8 cellular contexts compared by ENCODE assay signal in the genomic region with DNA sequence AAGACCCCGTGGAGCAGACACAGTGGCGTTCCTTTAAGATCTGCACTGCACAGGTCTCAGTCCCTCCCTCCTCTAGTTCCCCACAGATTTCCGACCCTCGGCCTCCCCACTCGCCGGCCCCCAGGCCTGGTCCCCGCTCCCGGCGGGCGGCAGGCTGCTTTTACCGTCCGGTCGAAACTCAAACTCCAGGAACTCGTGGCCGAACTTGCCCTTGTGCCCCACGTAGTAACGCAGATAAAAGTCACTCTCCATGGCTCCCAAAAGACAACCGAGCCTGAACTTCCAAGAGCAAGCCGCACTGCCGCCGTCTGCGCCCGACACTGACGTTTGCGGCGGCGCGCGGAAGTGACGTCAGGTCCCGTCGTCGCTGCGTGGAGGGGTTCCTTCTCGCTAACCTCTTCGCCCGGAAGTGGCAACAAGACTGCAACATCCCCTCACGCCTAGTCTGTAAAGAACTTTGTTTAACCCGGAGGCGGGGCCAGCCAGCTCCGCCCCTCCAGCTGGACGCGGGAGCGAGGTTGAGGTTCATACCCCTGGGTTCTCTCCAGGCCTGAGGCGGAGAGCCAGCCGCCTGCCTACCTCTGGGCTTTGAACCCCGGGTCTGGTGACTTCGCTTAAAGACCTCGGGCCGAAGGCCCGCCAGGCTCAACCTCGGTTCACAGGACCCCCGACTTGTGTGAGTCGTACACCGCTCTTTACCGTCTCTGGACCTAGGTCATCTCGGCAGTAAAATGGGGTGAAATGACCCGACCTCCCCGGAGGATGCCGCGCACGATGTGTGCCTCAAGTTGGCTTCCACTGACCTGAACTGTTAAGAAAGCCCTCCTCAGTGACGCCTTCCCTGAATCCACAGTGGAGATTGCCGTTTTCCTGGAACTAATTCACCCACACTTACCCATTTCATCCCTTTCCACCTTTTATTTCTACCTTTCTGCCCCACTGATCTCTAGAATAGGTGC. TPM values are rescaled to one million over a fixed set of nuclear protein-coding genes. Genes with fewer than 3 reads are reported as not detected.
DNase-seq lines count a peak whose midpoint lies in the region; ATAC-seq and TF ChIP-seq lines count a peak whose summit lies in the region.

A gene (minus strand): TSS at position 322 of the 959 bp plus-strand sequence. CDS start 70 bp downstream, at position 252.

- H3K36me3 ChIP-seq in SU-DHL-6 (ENCODE audit: low read length) (peaks cover 7% of the 10 kb centered on the region; the same call in 1 of the 2 replicates), ovary (no peaks in the 10 kb centered on the region), thyroid gland (peaks cover 17 to 18% of the 10 kb centered on the region in 2 donors)

- intact Hi-C loops in head of caudate nucleus (cut with DNase I): loop anchor here (1.0 kb wide), 1 partner anchor 18 kb away; a partner anchor contains a TSS
- intact Hi-C loops in ovary (cut with DNase I): no loop called here
- intact Hi-C loops in thyroid gland (cut with DNase I): no loop called here

- TF ChIP-seq POLR2A in GM10847 (IDR thresholded peaks at IDR 0.05; ENCODE audit: extremely low read depth, insufficient read length): peak; percentile 70
- peak; percentile 85 for TF ChIP-seq POLR2A in ovary (IDR thresholded peaks at IDR 0.05)
- TF ChIP-seq POLR2A in thyroid gland (IDR thresholded peaks at IDR 0.05): peak in 1 of 2 donors; percentile 79

- 3 to 5% (median 3%) methylated on average over 64 of the region's 64 CpGs for WGBS in ovary, 3 donors
- WGBS in thyroid gland, 2 donors: 8 to 9% methylated on average over 34 to 39 of the region's 64 CpGs

- H3K27ac Mint-ChIP-seq in activated naive CD8-positive, alpha-beta T cell treated with anti-CD3 and anti-CD28 coated beads, Interleukin-2, amount 10 ng/mL, durations not matched to agents 7 days and 5 days: peak within 1 kb of the TSS; percentile 93

- ATAC-seq in HG02678 (IDR thresholded peaks at IDR 0.05; ENCODE audit: unreplicated experiment): peak; percentile 99
- ATAC-seq in activated naive CD8-positive, alpha-beta T cell treated with anti-CD3 and anti-CD28 coated beads, Interleukin-2, amount 10 ng/mL, durations not matched to agents 7 days and 5 days (ENCODE audit: low read depth): peak; percentile 99

- H3K27ac ChIP-seq in SU-DHL-6 (ENCODE audit: low read depth, low read length) (0 out of 2 replicates have a peak within 1 kb of the TSS, but pooled peaks have one; percentile 20), ovary (peak within 1 kb of the TSS; percentile 43 to 77), thyroid gland (peak within 1 kb of the TSS; percentile 48 to 71 (median 71))

- H3K9me3 ChIP-seq in SU-DHL-6 (ENCODE audit: insufficient read depth, low read length) (no peaks in the 10 kb centered on the region), ovary (no peaks in the 10 kb centered on the region), thyroid gland (no peaks in the 10 kb centered on the region)

- peaks cover 10% of the 10 kb centered on the region for H3K4me1 ChIP-seq in ovary (ENCODE audit: insufficient read depth)
- H3K4me1 ChIP-seq in thyroid gland: peaks cover 12 to 15% of the 10 kb centered on the region in 2 donors

- H3K27me3 ChIP-seq in SU-DHL-6 (ENCODE audit: low read length) (no peaks in the 10 kb centered on the region), ovary (no peaks in the 10 kb centered on the region), thyroid gland (no peaks in the 10 kb centered on the region)

- no peaks in the 10 kb centered on the region for H3K27me3 Mint-ChIP-seq in activated naive CD8-positive, alpha-beta T cell treated with anti-CD3 and anti-CD28 coated beads, Interleukin-2, amount 10 ng/mL, durations not matched to agents 7 days and 5 days

- peaks cover 23% of the 10 kb centered on the region for H3F3A ChIP-seq in SU-DHL-6 (ENCODE audit: insufficient read depth)

- peaks cover 19% of the 10 kb centered on the region for H3K4me1 Mint-ChIP-seq in activated naive CD8-positive, alpha-beta T cell treated with anti-CD3 and anti-CD28 coated beads, Interleukin-2, amount 10 ng/mL, durations not matched to agents 7 days and 5 days

- TF ChIP-seq EP300 in ovary (IDR thresholded peaks at IDR 0.05): no peak

- peak within 1 kb of the TSS; percentile 85 for H3K9ac ChIP-seq in SU-DHL-6 (ENCODE audit: low read length)

- POLR2A ChIA-PET in activated naive CD8-positive, alpha-beta T cell treated with anti-CD3 and anti-CD28 coated beads, Interleukin-2, amount 10 ng/mL, durations not matched to agents 7 days and 5 days (lab: Charles Lee): interaction anchor here (0.7 to 1.1 kb wide), 3 partner anchors 18 to 43 kb away, joined by 3 to 5 read pairs (median 4); a partner anchor contains a TSS

- H3K4me2 ChIP-seq in SU-DHL-6 (ENCODE audit: low read depth, low read length, poor library complexity, severe bottlenecking): peak within 1 kb of the TSS; percentile 97

- peak within 1 kb of the TSS; percentile 78 for H2AFZ ChIP-seq in SU-DHL-6 (ENCODE audit: low read depth, low read length, severe bottlenecking)

- no peaks in the 10 kb centered on the region; the same call in 1 of the 2 replicates for H4K20me1 ChIP-seq in SU-DHL-6 (ENCODE audit: low read depth, low read length)

- H3K9me3 Mint-ChIP-seq in activated naive CD8-positive, alpha-beta T cell treated with anti-CD3 and anti-CD28 coated beads, Interleukin-2, amount 10 ng/mL, durations not matched to agents 7 days and 5 days: no peaks in the 10 kb centered on the region

- H3K4me3 ChIP-seq in SU-DHL-6 (ENCODE audit: insufficient read depth, low read length, poor library complexity, severe bottlenecking): peak within 1 kb of the TSS; percentile 95
- peak within 1 kb of the TSS; percentile 62 for H3K4me3 ChIP-seq in ovary
- H3K4me3 ChIP-seq in thyroid gland (replicated peaks in 1 of 3): peak within 1 kb of the TSS; percentile 36 to 85 (median 77)

- TF ChIP-seq CTCF in SU-DHL-6 (IDR thresholded peaks at IDR 0.05; ENCODE audit: insufficient read depth, low read length, poor library complexity, severe bottlenecking) (no peak), ovary (IDR thresholded peaks at IDR 0.05) (peak in 1 of 3 donors; percentile 22), thyroid gland (IDR thresholded peaks at IDR 0.05) (peak in 1 of 6 experiments; percentile 9)

- H3K36me3 Mint-ChIP-seq in activated naive CD8-positive, alpha-beta T cell treated with anti-CD3 and anti-CD28 coated beads, Interleukin-2, amount 10 ng/mL, durations not matched to agents 7 days and 5 days: peaks cover 8% of the 10 kb centered on the region

- peak within 1 kb of the TSS; percentile 95 for H3K4me3 Mint-ChIP-seq in activated naive CD8-positive, alpha-beta T cell treated with anti-CD3 and anti-CD28 coated beads, Interleukin-2, amount 10 ng/mL, durations not matched to agents 7 days and 5 days

- no peaks in the 10 kb centered on the region for H3K9me2 ChIP-seq in SU-DHL-6 (replicated peaks; ENCODE audit: insufficient read depth, low read length)

- peak; percentile 87 for DNase-seq in NCI-H128 (lab: John Stamatoyannopoulos, UW; ENCODE audit: unreplicated experiment)
- DNase-seq in activated naive CD8-positive, alpha-beta T cell treated with anti-CD3 and anti-CD28 coated beads, Interleukin-2, amount 10 ng/mL, durations not matched to agents 7 days and 5 days: peak; percentile 97
- DNase-seq in head of caudate nucleus: peak; percentile 91 to 99 (median 97)
- DNase-seq in ovary: peak; percentile 91 to 96 (median 94)
- peak; percentile 94 for DNase-seq in thyroid gland

- H3K79me2 ChIP-seq in SU-DHL-6 (ENCODE audit: insufficient read depth, low read length): peaks cover 34% of the 10 kb centered on the region

RNA-seq across cellular contexts. Expression of the gene that starts here (rescaled TPM):
- total RNA-seq in activated naive CD8-positive, alpha-beta T cell treated with anti-CD3 and anti-CD28 coated beads, Interleukin-2, amount 10 ng/mL, durations not matched to agents 7 days and 5 days: 10 to 100 TPM; 67.4 to 70.4 TPM
- total RNA-seq in ovary (10 to 100 TPM; 25.4 to 43.3 (median 35.3) TPM), thyroid gland (10 to 100 TPM; 16.8 to 61.9 (median 34.4) TPM)
- 10 to 100 TPM; 71.9 to 73.2 TPM for polyA plus RNA-seq in ovary

Comparison
In these comparisons a context has a peak if more than half of its experiments do, and no peak if none do; other contexts are left out.
1. Peak in every context shown above with its lines: DNase-seq, ATAC-seq, H3K4me3 ChIP-seq and H3K27ac ChIP-seq.
2. H3K27ac ChIP-seq: peak in every context shown above with its lines; median percentile 71 in thyroid gland; 60 in ovary; 20 in SU-DHL-6.